16 cellular contexts compared by ENCODE assay signal in genomic region chrX:112734250-112734649, GRCh38. TPM values are rescaled to one million over a fixed set of nuclear protein-coding genes. Genes with fewer than 3 reads are reported as not detected.
DNase-seq lines count a peak whose midpoint lies in the region; ATAC-seq and TF ChIP-seq lines count a peak whose summit lies in the region.
"Had no signal": no experiment of that assay in that cellular context is flagged by ENCODE, and none has a peak within 500 bp of the region (broad histone marks: within the 10 kb centered on the region; RNA-seq: fewer than 3 reads in every experiment).

No MANE protein-coding gene starts in this region.

- H3K27me3 ChIP-seq in BLaER1 (peaks cover 90% of the 10 kb centered on the region), adipocyte (replicated peaks; ENCODE audit: control insufficient read depth, insufficient read depth, low read length) (peaks cover 44% of the 10 kb centered on the region), mesendoderm (ENCODE audit: insufficient read depth, low read length, poor library complexity) (no peaks in the 10 kb centered on the region), esophagus muscularis mucosa (no peaks in the 10 kb centered on the region), uterus (no peaks in the 10 kb centered on the region)

- TF ChIP-seq POLR2A in esophagus muscularis mucosa (IDR thresholded peaks at IDR 0.05; ENCODE audit: low read depth) = no peak
- no peak for TF ChIP-seq POLR2A in uterus (IDR thresholded peaks at IDR 0.05)

- no CpG with 5 or more reads among the region's 3 CpGs for WGBS in mesendoderm (ENCODE audit: extremely low coverage, insufficient coverage, low lambda C conversion rate)
- WGBS in esophagus muscularis mucosa = 25% methylated on average over 3 of the region's 3 CpGs

- no peak overlapping the region for H2BK5ac ChIP-seq in mesendoderm (ENCODE audit: low read length)

- no peaks in the 10 kb centered on the region for H3K36me3 ChIP-seq in BLaER1
- H3K36me3 ChIP-seq in adipocyte (ENCODE audit: control insufficient read depth, insufficient read depth, low read length, severe bottlenecking) = no peaks in the 10 kb centered on the region
- no peaks in the 10 kb centered on the region for H3K36me3 ChIP-seq in mesendoderm (ENCODE audit: control insufficient read depth, insufficient read depth, low read length)
- H3K36me3 ChIP-seq in esophagus muscularis mucosa = no peaks in the 10 kb centered on the region
- no peaks in the 10 kb centered on the region for H3K36me3 ChIP-seq in uterus

- DNase-seq in adipocyte (ENCODE audit: low read depth) (peak; percentile 15), mesendoderm (peak; percentile 16), esophagus muscularis mucosa (ENCODE audit: extremely low spot score) (no peak), H4 (ENCODE audit: low spot score) (no peak), uterus (no peak)
- DNase-seq: activated CD4-positive, alpha-beta T cell treated with anti-CD3 and anti-CD28 coated beads for 36 hours; activated effector memory CD4-positive, alpha-beta T cell treated with anti-CD3 and anti-CD28 coated beads, Interleukin-2, amount 50 U/mL, for 16 hours; CD4-positive, alpha-beta T cell; glutamatergic neuron; NCI-H2227 treated with DMSO at 0.1 percent for 48 hours; SHP77 treated with DMSO at 0.1 percent for 48 hours; stimulated activated CD4-positive, alpha-beta T cell treated with anti-CD3 and anti-CD28 coated beads, Interleukin-12 subunit alpha, Interleukin-12 subunit beta, amount 100 ng/mL, for 4 hours; stimulated activated CD8-positive, alpha-beta memory T cell treated with anti-CD3 and anti-CD28 coated beads, Interleukin-4, amount 100 ng/mL, for 48 hours had no signal

- no peak overlapping the region for H3K18ac ChIP-seq in mesendoderm (ENCODE audit: low read length)

- H3K56ac ChIP-seq in mesendoderm (ENCODE audit: low read length) = peak overlapping the region; percentile 7

- H4K8ac ChIP-seq in mesendoderm (ENCODE audit: low read depth, low read length) = no peak overlapping the region

- no peak for TF ChIP-seq EP300 in esophagus muscularis mucosa (IDR thresholded peaks at IDR 0.05)

- ATAC-seq in HG02610 (IDR thresholded peaks at IDR 0.05; ENCODE audit: unreplicated experiment) (peak; percentile 49), HG03442 (IDR thresholded peaks at IDR 0.05; ENCODE audit: unreplicated experiment) (no peak)
- ATAC-seq: activated CD4-positive, alpha-beta T cell treated with anti-CD3 and anti-CD28 coated beads for 36 hours had no signal

- H3K9ac ChIP-seq in BLaER1 (no peak overlapping the region), adipocyte (ENCODE audit: low read length) (no peak overlapping the region), mesendoderm (ENCODE audit: low read length) (no peak overlapping the region)

- H4K5ac ChIP-seq in mesendoderm (ENCODE audit: low read length) = no peak overlapping the region

- no peak overlapping the region for H2BK15ac ChIP-seq in mesendoderm (replicated peaks; ENCODE audit: low read depth)

- TF ChIP-seq CTCF in esophagus muscularis mucosa (IDR thresholded peaks at IDR 0.05) (no peak), uterus (IDR thresholded peaks at IDR 0.05) (no peak)

- no peaks in the 10 kb centered on the region for H3K79me2 ChIP-seq in mesendoderm (ENCODE audit: control insufficient read depth, insufficient read depth, low read length)

- H3K23ac ChIP-seq in mesendoderm (ENCODE audit: low read length) = no peak overlapping the region

- H3K79me1 ChIP-seq in mesendoderm (ENCODE audit: low read length) = no peaks in the 10 kb centered on the region

- H3K4me3 ChIP-seq in BLaER1 (peak overlapping the region; percentile 39), adipocyte (ENCODE audit: low read length) (no peak overlapping the region), mesendoderm (ENCODE audit: low read length) (no peak overlapping the region), esophagus muscularis mucosa (no peak overlapping the region), uterus (no peak overlapping the region)

- H3K4me1 ChIP-seq in BLaER1 (peaks cover 17% of the 10 kb centered on the region), adipocyte (ENCODE audit: control insufficient read depth, insufficient read depth, low read length) (no peaks in the 10 kb centered on the region), mesendoderm (ENCODE audit: control insufficient read depth, low read depth, low read length) (no peaks in the 10 kb centered on the region), esophagus muscularis mucosa (no peaks in the 10 kb centered on the region), uterus (no peaks in the 10 kb centered on the region)

- H3K9me3 ChIP-seq in BLaER1 (no peaks in the 10 kb centered on the region), adipocyte (ENCODE audit: control insufficient read depth, low read length) (no peaks in the 10 kb centered on the region), esophagus muscularis mucosa (no peaks in the 10 kb centered on the region), uterus (no peaks in the 10 kb centered on the region)

- H3K27ac ChIP-seq in BLaER1 (peak overlapping the region; percentile 58), mesendoderm (ENCODE audit: low read depth, low read length) (no peak overlapping the region), esophagus muscularis mucosa (replicated peaks in 1 of 4) (no peak overlapping the region), uterus (no peak overlapping the region)

- no peaks in the 10 kb centered on the region for H4K20me1 ChIP-seq in BLaER1

- no peak overlapping the region for H2BK120ac ChIP-seq in mesendoderm (ENCODE audit: low read depth, low read length)

- intact Hi-C loops in esophagus muscularis mucosa (cut with DNase I) (no loop called here), uterus (cut with DNase I; ENCODE audit: low total_unique reads) (no loop called here)

- H2AK5ac ChIP-seq in mesendoderm (ENCODE audit: low read length) = no peak overlapping the region

- no peak overlapping the region for H3K4ac ChIP-seq in mesendoderm (ENCODE audit: low read depth, low read length)

- peak overlapping the region; percentile 58 for H3K4me2 ChIP-seq in BLaER1
- no peak overlapping the region for H3K4me2 ChIP-seq in mesendoderm (ENCODE audit: low read length)

RNA-seq across cellular contexts. Expression of gene LHFPL1, which starts 54.5 kb away (rescaled TPM):
- 0.38 TPM for polyA plus RNA-seq in mesendoderm (2013, experiment 1 of 2)
- 0.50 TPM for polyA plus RNA-seq in mesendoderm (2013, experiment 2 of 2)
- not detected for total RNA-seq in esophagus muscularis mucosa
- total RNA-seq in H4 (2014; rRNA removed; shearing (Covaris generic)) = 0.43 TPM in 1 of 2 replicates, not detected in the other
- under 1 TPM in 1 of 4 donors, not detected in 3; 0.83 TPM for total RNA-seq in uterus

Comparison
In these comparisons a context has a peak if more than half of its experiments do, and no peak if none do; other contexts are left out.
1. DNase-seq: peak in adipocyte (single experiment) and mesendoderm (single experiment); none in esophagus muscularis mucosa (single experiment), H4 (single experiment) and uterus (0 of 2).